28 cellular contexts compared by ENCODE assay signal in the genomic region with DNA sequence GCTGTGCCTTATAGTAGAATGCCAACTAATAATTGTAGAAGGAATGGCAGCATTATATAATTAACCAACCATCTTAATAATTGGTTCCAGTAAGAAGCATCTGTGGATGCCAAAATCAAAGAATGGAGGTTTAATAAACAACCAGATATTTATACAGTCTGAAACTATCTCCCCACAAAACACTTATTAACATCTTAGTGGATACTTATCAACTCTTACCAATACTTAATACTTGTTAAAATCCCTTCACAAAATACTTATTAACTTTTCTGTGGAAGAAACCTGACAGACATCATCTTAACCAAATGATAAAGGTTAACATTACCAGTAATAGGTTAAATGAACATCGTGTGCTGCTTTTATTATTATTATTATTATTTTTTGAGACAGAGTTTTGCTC. TPM values are rescaled to one million over a fixed set of nuclear protein-coding genes. Genes with fewer than 3 reads are reported as not detected.
"Had no signal": no experiment of that assay in that cellular context is flagged by ENCODE, and none has a peak within 500 bp of the region (broad histone marks: within the 10 kb centered on the region; RNA-seq: fewer than 3 reads in every experiment).

No MANE protein-coding gene starts in this region.

- DNase-seq: dermis blood vessel endothelial cell; dorsolateral prefrontal cortex; effector CD4-positive, alpha-beta T cell; effector memory CD4-positive, alpha-beta T cell; foreskin fibroblast; foreskin melanocyte; gastrocnemius medialis; glutamatergic neuron; head of caudate nucleus; heart right ventricle; hypothalamus; immature natural killer cell; islet precursor cell; kidney; kidney glomerular epithelial cell; left cardiac atrium; left lung; left ventricle myocardium superior; lower lobe of right lung; mesenchymal stem cell; mucosa of descending colon; naive B cell had no signal

- ATAC-seq: gastrocnemius medialis, heart right ventricle, left cardiac atrium, left lung, left ventricle myocardium superior, lower lobe of right lung, mucosa of descending colon had no signal

- FAIRE-seq: colon, endothelial cell of umbilical vein, kidney had no signal

- H3K4me3 ChIP-seq: coronary artery, dorsolateral prefrontal cortex, esophagus muscularis mucosa, gastrocnemius medialis, heart right ventricle, left lung, lower lobe of right lung, mucosa of descending colon had no signal

- H3K9me3 ChIP-seq: esophagus muscularis mucosa, gastrocnemius medialis, heart right ventricle, left lung, lower lobe of right lung, mucosa of descending colon had no signal

- H3K27ac ChIP-seq: coronary artery, dorsolateral prefrontal cortex, esophagus muscularis mucosa, gastrocnemius medialis, heart right ventricle, left lung, lower lobe of right lung had no signal

- H3K27me3 ChIP-seq: dorsolateral prefrontal cortex, esophagus muscularis mucosa, gastrocnemius medialis, left lung had no signal

- H3K4me1 ChIP-seq: gastrocnemius medialis, heart right ventricle, left lung, lower lobe of right lung had no signal

- H3K36me3 ChIP-seq: esophagus muscularis mucosa, gastrocnemius medialis, heart right ventricle, left lung, lower lobe of right lung had no signal

RNA-seq across cellular contexts. Expression of a gene that starts 34.0 kb away (rescaled TPM):
- total RNA-seq: epithelial cell of proximal tubule, glomerular endothelial cell had no signal
